ENCODE assay signal across 11 cellular contexts in the genomic region with DNA sequence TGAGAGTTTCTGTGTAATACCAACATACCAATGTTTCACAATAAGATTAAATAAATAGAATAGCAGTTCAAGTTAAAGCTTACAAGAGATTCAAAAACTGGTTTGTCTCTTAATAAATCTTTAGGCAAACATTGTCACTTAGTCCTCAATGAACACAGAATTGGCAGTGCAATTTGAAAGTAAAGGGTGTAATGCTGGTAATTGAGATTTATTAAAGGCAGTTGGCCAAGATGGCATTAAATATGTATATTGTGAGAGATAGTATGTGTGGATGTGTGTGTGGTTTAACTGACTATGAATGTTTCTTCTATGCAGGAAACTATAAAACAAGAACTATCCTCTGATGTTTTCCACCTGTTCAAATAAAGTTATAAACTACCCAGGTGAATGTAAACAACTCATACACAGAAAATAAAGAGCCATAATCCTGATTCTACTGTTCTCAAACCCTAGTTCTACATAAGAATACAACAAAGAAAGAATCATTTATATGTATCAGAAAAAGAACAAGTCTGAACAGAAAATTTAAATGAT.
"Had no signal": no experiment of that assay in that cellular context is flagged by ENCODE, and none has a peak within 500 bp of the region (broad histone marks: within the 10 kb centered on the region; RNA-seq: fewer than 3 reads in every experiment).

No MANE protein-coding gene starts in this region.

- H3K4me1 ChIP-seq: pancreas had no signal

- H3K27ac ChIP-seq: dorsolateral prefrontal cortex, pancreas had no signal

- H3K36me3 ChIP-seq: pancreas had no signal

- ATAC-seq: pancreas had no signal

- DNase-seq: activated CD4-positive, alpha-beta memory T cell treated with anti-CD3 and anti-CD28 coated beads for 36 hours; activated gamma-delta T cell; activated naive CD8-positive, alpha-beta T cell treated with anti-CD3 and anti-CD28 coated beads for 36 hours; activated T-cell treated with anti-CD3 and anti-CD28 coated beads, Interleukin-2, amount 50 U/mL, for 48 hours; anterior cingulate cortex; dorsolateral prefrontal cortex; hippocampal formation; pancreas; retina; stimulated activated CD4-positive, alpha-beta T cell treated with anti-CD3 and anti-CD28 coated beads, Interleukin-4, amount 100 ng/mL, for 4 hours had no signal

- FAIRE-seq: pancreas, urothelium cell line had no signal

- H3K4me3 ChIP-seq: dorsolateral prefrontal cortex, pancreas had no signal

- H3K27me3 ChIP-seq: dorsolateral prefrontal cortex, pancreas had no signal

- H3K9me3 ChIP-seq: pancreas had no signal
